In the genomic region with DNA sequence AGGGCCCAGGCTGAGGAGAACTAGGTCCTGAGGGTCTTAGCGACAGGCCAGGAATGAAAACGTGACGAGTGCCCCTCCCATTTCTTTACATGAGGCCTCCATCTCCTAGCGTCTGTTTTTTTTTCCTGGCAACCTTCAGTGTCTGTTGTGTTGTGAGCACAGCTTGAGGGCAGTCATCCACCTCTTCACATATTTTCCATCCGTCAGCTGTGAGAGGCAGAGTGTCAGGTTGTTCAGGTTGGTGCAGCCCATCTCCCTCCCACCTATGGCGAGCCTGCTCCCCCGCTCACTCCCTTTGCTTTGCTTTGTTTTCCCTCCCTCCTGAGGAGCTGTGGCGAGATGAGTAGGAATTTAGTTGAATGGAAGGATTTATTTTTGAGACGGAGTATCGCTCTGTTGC, we compare ENCODE assay signal across 11 cellular contexts. TPM values are rescaled to one million over a fixed set of nuclear protein-coding genes. Genes with fewer than 3 reads are reported as not detected.
DNase-seq lines count a peak whose midpoint lies in the region; ATAC-seq and TF ChIP-seq lines count a peak whose summit lies in the region.
"Had no signal": no experiment of that assay in that cellular context is flagged by ENCODE, and none has a peak within 500 bp of the region (broad histone marks: within the 10 kb centered on the region; RNA-seq: fewer than 3 reads in every experiment).

No MANE protein-coding gene starts in this region.

- H3K4me1 ChIP-seq in DOHH2 (ENCODE audit: control insufficient read depth, low read length) (peaks cover 73% of the 10 kb centered on the region), OCI-LY1 (ENCODE audit: insufficient read depth, low read length, severe bottlenecking) (peaks cover 67% of the 10 kb centered on the region)
- H3K4me1 ChIP-seq: upper lobe of left lung had no signal

- peak; percentile 29 to 60 for ATAC-seq in naive thymus-derived CD8-positive, alpha-beta T cell
- no peak for ATAC-seq in GM21447 (IDR thresholded peaks at IDR 0.05; ENCODE audit: unreplicated experiment)

- POLR2A ChIA-PET in naive thymus-derived CD8-positive, alpha-beta T cell (lab: Charles Lee) = interaction anchor here (0.6 to 5.5 kb wide), 25 partner anchors 9 to 92 kb away, joined by 3 to 52 read pairs (median 7); no protein-coding TSS in a partner anchor

- H2AFZ ChIP-seq in OCI-LY1 (ENCODE audit: low read length) = no peak overlapping the region

- H3K9me3 Mint-ChIP-seq in activated naive CD4-positive, alpha-beta T cell treated with anti-CD3 and anti-CD28 coated beads, Interleukin-2, amount 50 U/mL, for 24 hours = peaks cover 4% of the 10 kb centered on the region
- H3K9me3 Mint-ChIP-seq in naive thymus-derived CD8-positive, alpha-beta T cell = peaks cover 0 to 6% (median 0%) of the 10 kb centered on the region in 9 donors

- H3F3A ChIP-seq in DOHH2 (ENCODE audit: control insufficient read depth, insufficient read depth) (no peaks in the 10 kb centered on the region; the same call in 1 of the 2 replicates), OCI-LY1 (ENCODE audit: insufficient read depth, low read length) (0 out of 2 replicates have a peak, but pooled peaks cover 7% of the 10 kb centered on the region)

- H3K4me1 Mint-ChIP-seq in activated naive CD4-positive, alpha-beta T cell treated with anti-CD3 and anti-CD28 coated beads, Interleukin-2, amount 50 U/mL, for 24 hours = peaks cover 88% of the 10 kb centered on the region
- peaks cover 30 to 78% (median 74%) of the 10 kb centered on the region in 4 donors for H3K4me1 Mint-ChIP-seq in naive thymus-derived CD8-positive, alpha-beta T cell

- H4K20me1 ChIP-seq in DOHH2 (ENCODE audit: control insufficient read depth, insufficient read depth, low read depth, low read length) = no peaks in the 10 kb centered on the region
- H4K20me1 ChIP-seq in OCI-LY1 (ENCODE audit: insufficient read depth, low read length) = no peaks in the 10 kb centered on the region

- TF ChIP-seq CTCF in DOHH2 (IDR thresholded peaks at IDR 0.05; ENCODE audit: low read depth, low read length, poor library complexity, severe bottlenecking) (no peak), OCI-LY1 (IDR thresholded peaks at IDR 0.05; ENCODE audit: low read length) (no peak)

- no peak overlapping the region for H3K27ac ChIP-seq in DOHH2 (ENCODE audit: low read depth, low read length)
- peak overlapping the region; percentile 82 for H3K27ac ChIP-seq in OCI-LY1 (ENCODE audit: low read depth, low read length, poor library complexity, severe bottlenecking)
- H3K27ac ChIP-seq: upper lobe of left lung had no signal

- H3K27ac Mint-ChIP-seq in activated naive CD4-positive, alpha-beta T cell treated with anti-CD3 and anti-CD28 coated beads, Interleukin-2, amount 50 U/mL, for 24 hours = peak overlapping the region; percentile 92
- H3K27ac Mint-ChIP-seq in naive thymus-derived CD8-positive, alpha-beta T cell = peak overlapping the region; percentile 88 to 98 (median 94)

- H3K79me2 ChIP-seq in DOHH2 (ENCODE audit: control insufficient read depth, low read length) (no peaks in the 10 kb centered on the region), OCI-LY1 (ENCODE audit: insufficient read depth, low read length) (no peaks in the 10 kb centered on the region)

- H3K9me2 ChIP-seq in DOHH2 (replicated peaks; ENCODE audit: control insufficient read depth, low read length) (no peaks in the 10 kb centered on the region), OCI-LY1 (ENCODE audit: low read depth, low read length) (no peaks in the 10 kb centered on the region)

- DNase-seq in naive thymus-derived CD8-positive, alpha-beta T cell = peak in 1 of 10 donors; percentile 24
- DNase-seq in SKM-1 (lab: John Stamatoyannopoulos, UW; ENCODE audit: unreplicated experiment) (no peak), UCSD-AML1 (lab: John Stamatoyannopoulos, UW; ENCODE audit: unreplicated experiment) (no peak), anterior cingulate cortex (lab: John Stamatoyannopoulos, UW) (no peak)
- DNase-seq: foreskin melanocyte, NCI-H2029 treated with DMSO at 0.1 percent for 48 hours, upper lobe of left lung had no signal

- H3K4me3 ChIP-seq in DOHH2 (ENCODE audit: low read length) (no peak overlapping the region), OCI-LY1 (ENCODE audit: low read depth, low read length, poor library complexity, severe bottlenecking) (peak overlapping the region; percentile 1)
- H3K4me3 ChIP-seq: upper lobe of left lung had no signal

- no peaks in the 10 kb centered on the region for H3K36me3 ChIP-seq in DOHH2 (ENCODE audit: control insufficient read depth, low read length)
- no peaks in the 10 kb centered on the region for H3K36me3 ChIP-seq in OCI-LY1 (ENCODE audit: insufficient read depth, low read length)
- H3K36me3 ChIP-seq: upper lobe of left lung had no signal

- peak overlapping the region; percentile 66 for H3K4me3 Mint-ChIP-seq in activated naive CD4-positive, alpha-beta T cell treated with anti-CD3 and anti-CD28 coated beads, Interleukin-2, amount 50 U/mL, for 24 hours
- peak overlapping the region; percentile 15 to 77 (median 68) for H3K4me3 Mint-ChIP-seq in naive thymus-derived CD8-positive, alpha-beta T cell

- peak overlapping the region; percentile 20; the same call in 1 of the 2 replicates for H3K9ac ChIP-seq in OCI-LY1 (ENCODE audit: low read length)

- H3K36me3 Mint-ChIP-seq in activated naive CD4-positive, alpha-beta T cell treated with anti-CD3 and anti-CD28 coated beads, Interleukin-2, amount 50 U/mL, for 24 hours = peaks cover 2% of the 10 kb centered on the region
- peaks cover 0 to 7% (median 6%) of the 10 kb centered on the region in 3 donors for H3K36me3 Mint-ChIP-seq in naive thymus-derived CD8-positive, alpha-beta T cell

- H3K9me3 ChIP-seq in DOHH2 (ENCODE audit: control insufficient read depth, insufficient read depth, low read length) (no peaks in the 10 kb centered on the region), OCI-LY1 (ENCODE audit: low read length) (no peaks in the 10 kb centered on the region)
- H3K9me3 ChIP-seq: upper lobe of left lung had no signal

- H3K27me3 Mint-ChIP-seq in activated naive CD4-positive, alpha-beta T cell treated with anti-CD3 and anti-CD28 coated beads, Interleukin-2, amount 50 U/mL, for 24 hours = no peaks in the 10 kb centered on the region
- no peaks in the 10 kb centered on the region for H3K27me3 Mint-ChIP-seq in naive thymus-derived CD8-positive, alpha-beta T cell

- H3K27me3 ChIP-seq in DOHH2 (ENCODE audit: control insufficient read depth, low read length) (no peaks in the 10 kb centered on the region), OCI-LY1 (ENCODE audit: insufficient read depth, low read length) (no peaks in the 10 kb centered on the region)
- H3K27me3 ChIP-seq: upper lobe of left lung had no signal

- peak overlapping the region; percentile 52; the same call in 1 of the 2 replicates for H3K4me2 ChIP-seq in DOHH2 (ENCODE audit: low read length)
- peak overlapping the region; percentile 30; the same call in 1 of the 2 replicates for H3K4me2 ChIP-seq in OCI-LY1 (ENCODE audit: low read length)

RNA-seq across cellular contexts. Expression of a gene that starts 51.7 kb away (rescaled TPM):
- under 1 TPM; 0.55 to 0.73 TPM for total RNA-seq in naive thymus-derived CD8-positive, alpha-beta T cell
- polyA plus RNA-seq in naive thymus-derived CD8-positive, alpha-beta T cell = under 1 TPM in 1 of 3 donors, not detected in 2; 0.39 TPM
